Comparison of ENCODE assay signal across 1 cellular context in genomic region chr19:2643123-2643737, GRCh38. TPM values are rescaled to one million over a fixed set of nuclear protein-coding genes. Genes with fewer than 3 reads are reported as not detected.
"Had no signal": no experiment of that assay in that cellular context is flagged by ENCODE, and none has a peak within 500 bp of the region (broad histone marks: within the 10 kb centered on the region; RNA-seq: fewer than 3 reads in every experiment).

No MANE protein-coding gene starts in this region.

RNA-seq across cellular contexts. Expression of gene GNG7, which starts 59.3 kb away (rescaled TPM):
- total RNA-seq: fibroblast of villous mesenchyme had no signal
